ENCODE assay signal across 1 cellular context in the genomic region with DNA sequence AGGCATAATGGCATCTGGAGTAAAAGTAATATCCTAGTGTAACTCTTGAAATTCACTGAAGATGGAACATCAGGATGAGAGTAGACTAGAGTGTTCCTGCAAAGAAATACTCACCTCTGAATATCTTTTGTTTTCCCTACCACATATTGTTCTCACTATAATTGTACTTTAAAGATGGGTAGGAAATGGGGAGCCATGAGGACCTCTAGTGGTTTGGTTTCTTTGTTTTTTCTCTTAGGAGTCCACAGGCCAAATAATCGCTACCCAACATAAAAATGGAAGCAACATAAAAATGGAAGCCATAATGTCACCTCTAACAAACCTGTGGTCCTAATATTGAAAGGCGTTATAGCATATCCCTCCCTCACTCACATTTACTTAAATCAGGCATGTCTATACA.
TF ChIP-seq lines count a peak whose summit lies in the region.

No MANE protein-coding gene starts in this region.

TF ChIP-seq in H1, 55 proteins besides CTCF, POLR2A, EP300 and RAD21 (continued from another document):
- TF ChIP-seq, protein P1, sequence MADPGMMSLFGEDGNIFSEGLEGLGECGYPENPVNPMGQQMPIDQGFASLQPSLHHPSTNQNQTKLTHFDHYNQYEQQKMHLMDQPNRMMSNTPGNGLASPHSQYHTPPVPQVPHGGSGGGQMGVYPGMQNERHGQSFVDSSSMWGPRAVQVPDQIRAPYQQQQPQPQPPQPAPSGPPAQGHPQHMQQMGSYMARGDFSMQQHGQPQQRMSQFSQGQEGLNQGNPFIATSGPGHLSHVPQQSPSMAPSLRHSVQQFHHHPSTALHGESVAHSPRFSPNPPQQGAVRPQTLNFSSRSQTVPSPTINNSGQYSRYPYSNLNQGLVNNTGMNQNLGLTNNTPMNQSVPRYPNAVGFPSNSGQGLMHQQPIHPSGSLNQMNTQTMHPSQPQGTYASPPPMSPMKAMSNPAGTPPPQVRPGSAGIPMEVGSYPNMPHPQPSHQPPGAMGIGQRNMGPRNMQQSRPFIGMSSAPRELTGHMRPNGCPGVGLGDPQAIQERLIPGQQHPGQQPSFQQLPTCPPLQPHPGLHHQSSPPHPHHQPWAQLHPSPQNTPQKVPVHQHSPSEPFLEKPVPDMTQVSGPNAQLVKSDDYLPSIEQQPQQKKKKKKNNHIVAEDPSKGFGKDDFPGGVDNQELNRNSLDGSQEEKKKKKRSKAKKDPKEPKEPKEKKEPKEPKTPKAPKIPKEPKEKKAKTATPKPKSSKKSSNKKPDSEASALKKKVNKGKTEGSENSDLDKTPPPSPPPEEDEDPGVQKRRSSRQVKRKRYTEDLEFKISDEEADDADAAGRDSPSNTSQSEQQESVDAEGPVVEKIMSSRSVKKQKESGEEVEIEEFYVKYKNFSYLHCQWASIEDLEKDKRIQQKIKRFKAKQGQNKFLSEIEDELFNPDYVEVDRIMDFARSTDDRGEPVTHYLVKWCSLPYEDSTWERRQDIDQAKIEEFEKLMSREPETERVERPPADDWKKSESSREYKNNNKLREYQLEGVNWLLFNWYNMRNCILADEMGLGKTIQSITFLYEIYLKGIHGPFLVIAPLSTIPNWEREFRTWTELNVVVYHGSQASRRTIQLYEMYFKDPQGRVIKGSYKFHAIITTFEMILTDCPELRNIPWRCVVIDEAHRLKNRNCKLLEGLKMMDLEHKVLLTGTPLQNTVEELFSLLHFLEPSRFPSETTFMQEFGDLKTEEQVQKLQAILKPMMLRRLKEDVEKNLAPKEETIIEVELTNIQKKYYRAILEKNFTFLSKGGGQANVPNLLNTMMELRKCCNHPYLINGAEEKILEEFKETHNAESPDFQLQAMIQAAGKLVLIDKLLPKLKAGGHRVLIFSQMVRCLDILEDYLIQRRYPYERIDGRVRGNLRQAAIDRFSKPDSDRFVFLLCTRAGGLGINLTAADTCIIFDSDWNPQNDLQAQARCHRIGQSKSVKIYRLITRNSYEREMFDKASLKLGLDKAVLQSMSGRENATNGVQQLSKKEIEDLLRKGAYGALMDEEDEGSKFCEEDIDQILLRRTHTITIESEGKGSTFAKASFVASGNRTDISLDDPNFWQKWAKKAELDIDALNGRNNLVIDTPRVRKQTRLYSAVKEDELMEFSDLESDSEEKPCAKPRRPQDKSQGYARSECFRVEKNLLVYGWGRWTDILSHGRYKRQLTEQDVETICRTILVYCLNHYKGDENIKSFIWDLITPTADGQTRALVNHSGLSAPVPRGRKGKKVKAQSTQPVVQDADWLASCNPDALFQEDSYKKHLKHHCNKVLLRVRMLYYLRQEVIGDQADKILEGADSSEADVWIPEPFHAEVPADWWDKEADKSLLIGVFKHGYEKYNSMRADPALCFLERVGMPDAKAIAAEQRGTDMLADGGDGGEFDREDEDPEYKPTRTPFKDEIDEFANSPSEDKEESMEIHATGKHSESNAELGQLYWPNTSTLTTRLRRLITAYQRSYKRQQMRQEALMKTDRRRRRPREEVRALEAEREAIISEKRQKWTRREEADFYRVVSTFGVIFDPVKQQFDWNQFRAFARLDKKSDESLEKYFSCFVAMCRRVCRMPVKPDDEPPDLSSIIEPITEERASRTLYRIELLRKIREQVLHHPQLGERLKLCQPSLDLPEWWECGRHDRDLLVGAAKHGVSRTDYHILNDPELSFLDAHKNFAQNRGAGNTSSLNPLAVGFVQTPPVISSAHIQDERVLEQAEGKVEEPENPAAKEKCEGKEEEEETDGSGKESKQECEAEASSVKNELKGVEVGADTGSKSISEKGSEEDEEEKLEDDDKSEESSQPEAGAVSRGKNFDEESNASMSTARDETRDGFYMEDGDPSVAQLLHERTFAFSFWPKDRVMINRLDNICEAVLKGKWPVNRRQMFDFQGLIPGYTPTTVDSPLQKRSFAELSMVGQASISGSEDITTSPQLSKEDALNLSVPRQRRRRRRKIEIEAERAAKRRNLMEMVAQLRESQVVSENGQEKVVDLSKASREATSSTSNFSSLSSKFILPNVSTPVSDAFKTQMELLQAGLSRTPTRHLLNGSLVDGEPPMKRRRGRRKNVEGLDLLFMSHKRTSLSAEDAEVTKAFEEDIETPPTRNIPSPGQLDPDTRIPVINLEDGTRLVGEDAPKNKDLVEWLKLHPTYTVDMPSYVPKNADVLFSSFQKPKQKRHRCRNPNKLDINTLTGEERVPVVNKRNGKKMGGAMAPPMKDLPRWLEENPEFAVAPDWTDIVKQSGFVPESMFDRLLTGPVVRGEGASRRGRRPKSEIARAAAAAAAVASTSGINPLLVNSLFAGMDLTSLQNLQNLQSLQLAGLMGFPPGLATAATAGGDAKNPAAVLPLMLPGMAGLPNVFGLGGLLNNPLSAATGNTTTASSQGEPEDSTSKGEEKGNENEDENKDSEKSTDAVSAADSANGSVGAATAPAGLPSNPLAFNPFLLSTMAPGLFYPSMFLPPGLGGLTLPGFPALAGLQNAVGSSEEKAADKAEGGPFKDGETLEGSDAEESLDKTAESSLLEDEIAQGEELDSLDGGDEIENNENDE (IDR thresholded peaks at IDR 0.05; ENCODE audit: insufficient replicate concordance, low read length), result no peak
- TF ChIP-seq ATF2 (IDR thresholded peaks at IDR 0.05; ENCODE audit: low read length) (no peak), POU5F1 (IDR thresholded peaks at IDR 0.05; ENCODE audit: low read depth, low read length) (no peak), ASH2L (IDR thresholded peaks at IDR 0.05; ENCODE audit: low read length) (no peak), TEAD4 (IDR thresholded peaks at IDR 0.05; ENCODE audit: low read depth, low read length) (no peak), GABPA (IDR thresholded peaks at IDR 0.05; ENCODE audit: borderline replicate concordance, insufficient read depth, low read length) (no peak), RXRA (IDR thresholded peaks at IDR 0.05; ENCODE audit: insufficient read depth, low read depth, low read length) (no peak), CBX8 (IDR thresholded peaks at IDR 0.05; ENCODE audit: borderline replicate concordance, low read depth, low read length) (no peak), SRF (IDR thresholded peaks at IDR 0.05; ENCODE audit: low read depth, low read length) (no peak), HDAC6 (IDR thresholded peaks at IDR 0.05; ENCODE audit: low read depth, low read length) (no peak), MAX (IDR thresholded peaks at IDR 0.05) (no peak), CREB1 (IDR thresholded peaks at IDR 0.05) (no peak), RFX5 (IDR thresholded peaks at IDR 0.05; ENCODE audit: borderline replicate concordance, low read depth, low read length) (no peak)
- TF ChIP-seq, protein P2, sequence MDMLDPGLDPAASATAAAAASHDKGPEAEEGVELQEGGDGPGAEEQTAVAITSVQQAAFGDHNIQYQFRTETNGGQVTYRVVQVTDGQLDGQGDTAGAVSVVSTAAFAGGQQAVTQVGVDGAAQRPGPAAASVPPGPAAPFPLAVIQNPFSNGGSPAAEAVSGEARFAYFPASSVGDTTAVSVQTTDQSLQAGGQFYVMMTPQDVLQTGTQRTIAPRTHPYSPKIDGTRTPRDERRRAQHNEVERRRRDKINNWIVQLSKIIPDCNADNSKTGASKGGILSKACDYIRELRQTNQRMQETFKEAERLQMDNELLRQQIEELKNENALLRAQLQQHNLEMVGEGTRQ (IDR thresholded peaks at IDR 0.05; ENCODE audit: low read length), result no peak
